In the genomic region with DNA sequence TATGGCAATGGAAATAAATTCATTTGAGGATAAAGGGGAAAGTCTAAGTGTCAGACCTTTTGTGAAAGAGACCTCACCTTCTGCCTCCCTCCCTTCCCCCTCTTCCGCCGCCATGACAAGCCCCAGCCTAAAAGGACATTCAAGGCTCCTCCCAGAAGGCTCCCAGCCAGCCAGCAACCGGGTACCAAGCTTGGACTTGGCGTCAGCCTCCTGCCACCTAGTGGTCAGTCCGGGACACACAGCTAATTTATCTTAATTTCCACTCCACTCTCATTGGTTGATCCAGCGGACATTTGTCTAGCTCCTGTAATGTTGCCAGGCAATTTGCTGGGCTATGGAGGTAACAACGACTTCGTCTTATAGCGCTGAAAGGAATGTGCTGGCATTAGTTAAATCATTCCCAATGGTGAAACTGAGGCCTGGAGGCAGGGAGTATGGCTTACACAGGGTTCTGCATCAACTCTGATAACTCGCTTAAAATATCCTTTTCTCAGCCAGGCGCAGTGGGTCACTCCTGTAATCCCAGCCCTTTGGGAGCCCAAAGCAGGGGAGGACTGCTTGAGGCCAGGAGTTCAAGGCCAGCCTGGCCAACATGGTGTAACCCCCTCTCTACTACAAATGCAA, we compare ENCODE assay signal across 8 cellular contexts. TPM values are rescaled to one million over a fixed set of nuclear protein-coding genes. Genes with fewer than 3 reads are reported as not detected.
DNase-seq lines count a peak whose midpoint lies in the region; ATAC-seq and TF ChIP-seq lines count a peak whose summit lies in the region.

No MANE protein-coding gene starts in this region.

- H3K27ac Mint-ChIP-seq in activated CD4-positive, alpha-beta memory T cell treated with anti-CD3 and anti-CD28 coated beads for 36 hours = no peak overlapping the region
- H3K27ac Mint-ChIP-seq in endodermal cell = no peak overlapping the region

- peaks cover 2% of the 10 kb centered on the region for H3K4me1 Mint-ChIP-seq in activated CD4-positive, alpha-beta memory T cell treated with anti-CD3 and anti-CD28 coated beads for 36 hours (ENCODE audit: low read depth)
- H3K4me1 Mint-ChIP-seq in endodermal cell = peaks cover 4% of the 10 kb centered on the region

- no peak overlapping the region for H3K27ac ChIP-seq in endodermal cell (ENCODE audit: low read depth, low read length)

- H3K9ac ChIP-seq in endodermal cell (ENCODE audit: extremely low read depth, low read length, poor library complexity, severe bottlenecking) = no peak overlapping the region

- H3K9me3 Mint-ChIP-seq in activated CD4-positive, alpha-beta memory T cell treated with anti-CD3 and anti-CD28 coated beads for 36 hours = no peaks in the 10 kb centered on the region
- peaks cover 11% of the 10 kb centered on the region for H3K9me3 Mint-ChIP-seq in endodermal cell

- H3K9me3 ChIP-seq in endodermal cell (ENCODE audit: control insufficient read depth, low read length) = peaks cover 7% of the 10 kb centered on the region

- no peaks in the 10 kb centered on the region for H3K36me3 Mint-ChIP-seq in activated CD4-positive, alpha-beta memory T cell treated with anti-CD3 and anti-CD28 coated beads for 36 hours
- no peaks in the 10 kb centered on the region for H3K36me3 Mint-ChIP-seq in endodermal cell (ENCODE audit: low read depth)

- WGBS in endodermal cell (ENCODE audit: insufficient coverage in 1 of 2, insufficient read length in 1 of 2), 2 experiments = 20 to 28% methylated on average over 6 to 11 of the region's 11 CpGs

- H3K27me3 ChIP-seq in endodermal cell (ENCODE audit: control insufficient read depth, insufficient read depth, low read length, poor library complexity, severe bottlenecking) = no peaks in the 10 kb centered on the region

- intact Hi-C loops in activated CD4-positive, alpha-beta memory T cell treated with anti-CD3 and anti-CD28 coated beads for 36 hours (cut with micrococcal nuclease) = loop anchor here (1.0 kb wide), 3 partner anchors 52 to 767 kb away; no protein-coding TSS in a partner anchor

- ATAC-seq in GM19463 (IDR thresholded peaks at IDR 0.05; ENCODE audit: unreplicated experiment) (peak; percentile 99), HG03558 (IDR thresholded peaks at IDR 0.05; ENCODE audit: extremely low read depth, unreplicated experiment) (peak; percentile 96)

- H3K36me3 ChIP-seq in endodermal cell (ENCODE audit: control insufficient read depth, insufficient read depth, low read length) = no peaks in the 10 kb centered on the region

- CTCF ChIA-PET in activated CD4-positive, alpha-beta memory T cell treated with anti-CD3 and anti-CD28 coated beads for 36 hours (lab: Charles Lee) = interaction anchor here (0.6 to 4.0 kb wide), 27 partner anchors 9 to 766 kb away, joined by 3 to 38 read pairs (median 4); no protein-coding TSS in a partner anchor

- no peaks in the 10 kb centered on the region for H3K4me1 ChIP-seq in endodermal cell (ENCODE audit: control insufficient read depth, insufficient read depth, low read length)

- H3K4me3 Mint-ChIP-seq in activated CD4-positive, alpha-beta memory T cell treated with anti-CD3 and anti-CD28 coated beads for 36 hours = no peak overlapping the region
- no peak overlapping the region for H3K4me3 Mint-ChIP-seq in endodermal cell

- POLR2A ChIA-PET in activated CD4-positive, alpha-beta memory T cell treated with anti-CD3 and anti-CD28 coated beads for 36 hours (lab: Charles Lee) = interaction anchor here (0.5 kb wide), 1 partner anchor 552 kb away, joined by 3 read pairs; no protein-coding TSS in a partner anchor

- H3K4me3 ChIP-seq in endodermal cell (ENCODE audit: low read length) = no peak overlapping the region

- DNase-seq in COR-L47 (lab: John Stamatoyannopoulos, UW) = peak; percentile 94
- peak; percentile 83 for DNase-seq in NCI-H748 treated with DMSO at 0.1 percent for 48 hours (lab: John Stamatoyannopoulos, UW)
- DNase-seq in activated CD4-positive, alpha-beta memory T cell treated with anti-CD3 and anti-CD28 coated beads for 36 hours = peak; percentile 87
- DNase-seq in endodermal cell = peak; percentile 98
- DNase-seq in mesenteric fat pad (ENCODE audit: low spot score) = peak; percentile 92
- peak; percentile 4 to 22 for DNase-seq in stimulated activated CD8-positive, alpha-beta memory T cell treated with anti-CD3 and anti-CD28 coated beads, Interleukin-2, amount 100 ng/mL, for 1 hour (ENCODE audit: low read depth in 2 of 2)

- H3K27me3 Mint-ChIP-seq in activated CD4-positive, alpha-beta memory T cell treated with anti-CD3 and anti-CD28 coated beads for 36 hours = peaks cover 11% of the 10 kb centered on the region
- H3K27me3 Mint-ChIP-seq in endodermal cell (ENCODE audit: insufficient read depth) = no peaks in the 10 kb centered on the region

- TF ChIP-seq CTCF in endodermal cell (conservative IDR thresholded peaks at IDR 0.05) = peak; percentile 94

RNA-seq across cellular contexts. Expression of a gene that starts 19.3 kb away (rescaled TPM):
- total RNA-seq in activated CD4-positive, alpha-beta memory T cell treated with anti-CD3 and anti-CD28 coated beads for 36 hours = not detected
- total RNA-seq in endodermal cell (not detected), mesenteric fat pad (not detected)
- 1.3 TPM for polyA plus RNA-seq in endodermal cell (2013, experiment 1 of 2)
- 0.87 TPM for polyA plus RNA-seq in endodermal cell (2013, experiment 2 of 2)

Comparison
In these comparisons a context has a peak if more than half of its experiments do, and no peak if none do; other contexts are left out.
1. DNase-seq: peak in every context shown above with its lines; median percentile 98 in endodermal cell; 94 in COR-L47; 92 in mesenteric fat pad; 87 in activated CD4-positive, alpha-beta memory T cell treated with anti-CD3 and anti-CD28 coated beads for 36 hours; 83 in NCI-H748 treated with DMSO at 0.1 percent for 48 hours; 13 in stimulated activated CD8-positive, alpha-beta memory T cell treated with anti-CD3 and anti-CD28 coated beads, Interleukin-2, amount 100 ng/mL, for 1 hour.